Comparison of ENCODE assay signal across 8 cellular contexts in the genomic region with DNA sequence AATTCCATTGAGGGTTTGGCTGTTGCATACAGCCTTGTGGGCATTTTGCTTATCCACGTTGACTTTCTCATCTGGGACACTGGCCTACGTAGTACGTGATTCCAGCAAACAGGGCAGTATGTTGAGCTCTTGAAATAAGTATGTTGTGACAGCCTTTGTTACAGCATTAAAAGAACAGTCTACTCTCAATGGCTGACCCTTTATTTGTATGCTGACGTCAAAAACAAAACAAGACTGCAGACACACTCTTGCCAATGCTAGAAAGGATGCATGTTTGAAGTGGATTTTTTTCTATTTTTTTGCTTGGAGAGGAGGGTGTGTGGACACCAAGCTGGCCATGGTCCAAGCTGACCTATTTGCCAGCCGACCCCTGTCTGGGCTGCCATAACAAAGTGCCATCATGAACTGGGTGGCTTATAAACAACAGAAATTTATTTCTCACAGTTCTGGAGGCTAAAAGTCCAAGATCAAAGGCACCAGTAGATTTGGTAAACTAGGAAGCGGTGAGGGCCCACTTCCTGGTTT. TPM values are rescaled to one million over a fixed set of nuclear protein-coding genes. Genes with fewer than 3 reads are reported as not detected.
DNase-seq lines count a peak whose midpoint lies in the region; ATAC-seq and TF ChIP-seq lines count a peak whose summit lies in the region.

No MANE protein-coding gene starts in this region.

- peak overlapping the region; percentile 63 for H3K27ac Mint-ChIP-seq in activated CD4-positive, alpha-beta T cell treated with anti-CD3 and anti-CD28 coated beads for 36 hours
- H3K27ac Mint-ChIP-seq in activated CD8-positive, alpha-beta T cell treated with anti-CD3 and anti-CD28 coated beads for 36 hours = peak overlapping the region; percentile 84

- intact Hi-C loops in activated CD4-positive, alpha-beta T cell treated with anti-CD3 and anti-CD28 coated beads for 36 hours (cut with DNase I, micrococcal nuclease) = loop anchor here (1.0 to 5.0 kb wide), 6 partner anchors 11 to 1157 kb away; partner anchors contain the start of genes RALGAPB (in 2 of the 2), SNHG17 (in 2 of the 2), ACTR5 (in 1 of the 2) and CTNNBL1 (in 1 of the 2)
- intact Hi-C loops in activated CD8-positive, alpha-beta T cell treated with anti-CD3 and anti-CD28 coated beads for 36 hours (cut with micrococcal nuclease) = no loop called here
- intact Hi-C loops in right cardiac atrium (cut with DNase I) = no loop called here
- intact Hi-C loops in stomach (cut with DNase I; ENCODE audit: low total_unique reads) = no loop called here

- H3K4me3 Mint-ChIP-seq in activated CD4-positive, alpha-beta T cell treated with anti-CD3 and anti-CD28 coated beads for 36 hours = peak overlapping the region; percentile 68
- peak overlapping the region; percentile 78 for H3K4me3 Mint-ChIP-seq in activated CD8-positive, alpha-beta T cell treated with anti-CD3 and anti-CD28 coated beads for 36 hours

- peaks cover 3% of the 10 kb centered on the region for H3K4me1 ChIP-seq in right cardiac atrium (ENCODE audit: control insufficient read depth, insufficient read depth, low read length)
- peaks cover 9 to 29% (median 24%) of the 10 kb centered on the region in 4 donors for H3K4me1 ChIP-seq in stomach

- no peak for TF ChIP-seq EP300 in stomach (IDR thresholded peaks at IDR 0.05)

- POLR2A ChIA-PET in activated CD4-positive, alpha-beta T cell treated with anti-CD3 and anti-CD28 coated beads for 36 hours (lab: Charles Lee) = interaction anchor here (0.6 to 3.0 kb wide), 5 partner anchors 11 to 31 kb away, joined by 3 to 48 read pairs (median 9); partner anchors contain the start of genes RALGAPB and SNHG17
- POLR2A ChIA-PET in activated CD8-positive, alpha-beta T cell treated with anti-CD3 and anti-CD28 coated beads for 36 hours (lab: Charles Lee) = interaction anchor here (1.0 to 6.6 kb wide), 11 partner anchors 9 to 38 kb away, joined by 3 to 165 read pairs (median 7); partner anchors contain the start of genes RALGAPB and SNHG17

- H3K9me3 ChIP-seq in right cardiac atrium (ENCODE audit: control insufficient read depth, low read length) (no peaks in the 10 kb centered on the region), stomach (no peaks in the 10 kb centered on the region)

- H3K27me3 Mint-ChIP-seq in activated CD4-positive, alpha-beta T cell treated with anti-CD3 and anti-CD28 coated beads for 36 hours = peaks cover 3% of the 10 kb centered on the region
- H3K27me3 Mint-ChIP-seq in activated CD8-positive, alpha-beta T cell treated with anti-CD3 and anti-CD28 coated beads for 36 hours = no peaks in the 10 kb centered on the region

- no peak for TF ChIP-seq POLR2A in stomach (IDR thresholded peaks at IDR 0.05)

- peaks cover 20% of the 10 kb centered on the region for H3K36me3 Mint-ChIP-seq in activated CD4-positive, alpha-beta T cell treated with anti-CD3 and anti-CD28 coated beads for 36 hours (ENCODE audit: low read depth)
- H3K36me3 Mint-ChIP-seq in activated CD8-positive, alpha-beta T cell treated with anti-CD3 and anti-CD28 coated beads for 36 hours (ENCODE audit: low read depth) = peaks cover 13% of the 10 kb centered on the region

- ATAC-seq in activated CD4-positive, alpha-beta T cell treated with anti-CD3 and anti-CD28 coated beads for 36 hours = peak; percentile 18
- no peak for ATAC-seq in activated CD8-positive, alpha-beta T cell treated with anti-CD3 and anti-CD28 coated beads for 36 hours
- no peak for ATAC-seq in right cardiac atrium

- peak overlapping the region; percentile 76 for H3K4me3 ChIP-seq in right cardiac atrium (ENCODE audit: low read length)
- H3K4me3 ChIP-seq in stomach = peak overlapping the region; percentile 68 to 95 (median 86)

- CTCF ChIA-PET in activated CD4-positive, alpha-beta T cell treated with anti-CD3 and anti-CD28 coated beads for 36 hours (lab: Charles Lee) = interaction anchor here (0.7 to 5.1 kb wide), 17 partner anchors 9 to 372 kb away, joined by 3 to 101 read pairs (median 4); partner anchors contain the start of genes RALGAPB and SNHG17
- CTCF ChIA-PET in activated CD8-positive, alpha-beta T cell treated with anti-CD3 and anti-CD28 coated beads for 36 hours (lab: Charles Lee) = interaction anchor here (0.8 to 5.2 kb wide), 15 partner anchors 8 to 316 kb away, joined by 3 to 101 read pairs (median 5); partner anchors contain the start of genes RALGAPB and SNHG17

- peaks cover 29% of the 10 kb centered on the region for H3K4me1 Mint-ChIP-seq in activated CD4-positive, alpha-beta T cell treated with anti-CD3 and anti-CD28 coated beads for 36 hours
- peaks cover 40% of the 10 kb centered on the region for H3K4me1 Mint-ChIP-seq in activated CD8-positive, alpha-beta T cell treated with anti-CD3 and anti-CD28 coated beads for 36 hours (ENCODE audit: low read depth)

- DNase-seq in activated CD4-positive, alpha-beta T cell treated with anti-CD3 and anti-CD28 coated beads for 36 hours = no peak
- DNase-seq in activated CD4-positive, alpha-beta T cell treated with anti-CD3 and anti-CD28 coated beads, Interleukin-2, amount 50 U/mL, for 4 hours = no peak
- DNase-seq in activated CD8-positive, alpha-beta T cell treated with anti-CD3 and anti-CD28 coated beads for 36 hours = no peak
- DNase-seq in right cardiac atrium (no peak), stomach (no peak), NCI-H2196 (lab: John Stamatoyannopoulos, UW; ENCODE audit: unreplicated experiment) (no peak), SKM-1 (lab: John Stamatoyannopoulos, UW; ENCODE audit: unreplicated experiment) (no peak), NCI-H446 (lab: John Stamatoyannopoulos, UW) (no peak)

- no peak for TF ChIP-seq CTCF in activated CD8-positive, alpha-beta T cell treated with anti-CD3 and anti-CD28 coated beads for 36 hours (IDR thresholded peaks at IDR 0.05)
- TF ChIP-seq CTCF in stomach (IDR thresholded peaks at IDR 0.05) = no peak

- H3K27ac ChIP-seq in right cardiac atrium (ENCODE audit: low read length) = no peak overlapping the region
- peak overlapping the region in 4 of 5 donors; percentile 85 to 89 (median 89) for H3K27ac ChIP-seq in stomach

- H3K27me3 ChIP-seq in right cardiac atrium (ENCODE audit: control insufficient read depth, insufficient read depth) = no peaks in the 10 kb centered on the region
- peaks cover 0 to 5% (median 0%) of the 10 kb centered on the region in 3 donors for H3K27me3 ChIP-seq in stomach

- peaks cover 5 to 32% (median 27%) of the 10 kb centered on the region in 4 donors for H3K36me3 ChIP-seq in stomach

- 70% methylated on average over 6 of the region's 6 CpGs for WGBS in right cardiac atrium
- 70 to 75% (median 74%) methylated on average over 6 of the region's 6 CpGs for WGBS in stomach, 5 donors

- no peaks in the 10 kb centered on the region for H3K9me3 Mint-ChIP-seq in activated CD4-positive, alpha-beta T cell treated with anti-CD3 and anti-CD28 coated beads for 36 hours (ENCODE audit: low read depth)
- H3K9me3 Mint-ChIP-seq in activated CD8-positive, alpha-beta T cell treated with anti-CD3 and anti-CD28 coated beads for 36 hours = no peaks in the 10 kb centered on the region

RNA-seq across cellular contexts. Expression of gene SNHG17, which starts 10.8 kb away (rescaled TPM):
- 10 to 100 TPM; 70.7 to 72.4 TPM for total RNA-seq in activated CD4-positive, alpha-beta T cell treated with anti-CD3 and anti-CD28 coated beads for 36 hours
- 100 to 1,000 TPM; 154 to 159 TPM for total RNA-seq in activated CD8-positive, alpha-beta T cell treated with anti-CD3 and anti-CD28 coated beads for 36 hours
- 10 to 100 TPM in 2 of 4 donors, 1 to 10 TPM in 2; 8.1 to 36.8 (median 9.4) TPM for total RNA-seq in right cardiac atrium
- polyA plus RNA-seq in right cardiac atrium = 8.6 TPM
- 10 to 100 TPM; 11.0 to 55.2 (median 23.9) TPM for total RNA-seq in stomach
- 10 to 100 TPM; 24.5 to 43.7 (median 34.7) TPM for polyA plus RNA-seq in stomach

RNA-seq across cellular contexts. Expression of gene RALGAPB, which starts 26.7 kb away (rescaled TPM):
- 10 to 100 TPM; 23.5 to 27.1 TPM for total RNA-seq in activated CD4-positive, alpha-beta T cell treated with anti-CD3 and anti-CD28 coated beads for 36 hours
- total RNA-seq in activated CD8-positive, alpha-beta T cell treated with anti-CD3 and anti-CD28 coated beads for 36 hours = 10 to 100 TPM; 19.8 to 21.3 TPM
- total RNA-seq in right cardiac atrium (10 to 100 TPM; 21.2 to 26.9 (median 23.5) TPM), stomach (10 to 100 TPM; 26.9 to 57.5 (median 50.2) TPM)
- polyA plus RNA-seq in right cardiac atrium (8.3 TPM), stomach (1 to 10 TPM; 5.4 to 7.6 (median 6.7) TPM)

Comparison
In these comparisons a context has a peak if more than half of its experiments do, and no peak if none do; other contexts are left out.
1. intact Hi-C loops: an anchor here in activated CD4-positive, alpha-beta T cell treated with anti-CD3 and anti-CD28 coated beads for 36 hours (1.0 to 5.0 kb wide); none called in activated CD8-positive, alpha-beta T cell treated with anti-CD3 and anti-CD28 coated beads for 36 hours, right cardiac atrium and stomach.